ENCODE assay signal across 17 cellular contexts in the genomic region with DNA sequence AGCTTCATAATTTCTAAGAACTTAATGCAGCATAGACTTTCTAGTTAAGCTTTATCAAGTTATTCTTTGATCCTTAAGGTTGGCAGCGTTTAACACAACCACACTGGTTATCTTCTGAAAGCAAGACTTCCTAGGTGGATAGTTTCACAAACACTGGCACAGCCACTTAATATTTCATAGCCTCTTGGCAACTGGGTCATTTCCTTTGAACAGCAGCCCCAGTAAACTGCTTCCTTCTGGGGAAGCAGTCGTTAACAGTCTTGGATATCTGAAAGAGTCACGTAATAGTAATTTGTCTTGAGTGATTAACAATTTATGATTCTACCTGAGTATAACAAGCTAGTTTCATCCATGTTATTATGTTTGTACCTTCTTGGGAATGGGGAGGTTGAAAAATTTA.
"Had no signal": no experiment of that assay in that cellular context is flagged by ENCODE, and none has a peak within 500 bp of the region (broad histone marks: within the 10 kb centered on the region; RNA-seq: fewer than 3 reads in every experiment).

No MANE protein-coding gene starts in this region.

- H3K4me1 ChIP-seq: right lobe of liver had no signal

- DNase-seq: activated CD4-positive, alpha-beta T cell treated with anti-CD3 and anti-CD28 coated beads, Interleukin-2, amount 10 ng/mL, durations not matched to agents 7 days and 5 days; activated gamma-delta T cell treated with Interleukin-2 at 50 U/mL for 16 hours; amygdala; cortex of kidney; effector CD8-positive, alpha-beta T cell; foreskin melanocyte; head of caudate nucleus; mesendoderm; right lobe of liver; spleen had no signal

- H3K4me3 ChIP-seq: prostate gland, right lobe of liver, spleen had no signal

- H3K9me3 Mint-ChIP-seq: activated CD4-positive, alpha-beta T cell treated with anti-CD3 and anti-CD28 coated beads, Interleukin-2, amount 10 ng/mL, durations not matched to agents 7 days and 5 days; central memory CD8-positive, alpha-beta T cell; stimulated activated naive CD8-positive, alpha-beta T cell treated with anti-CD3 and anti-CD28 coated beads, Interleukin-15, Interleukin-2, amounts not matched to agents 100 ng/mL and 50 ng/mL, for 24 hours; T-helper 1 cell treated with Interleukin-12 subunit alpha and Interleukin-12 subunit beta and Interleukin-4 antibody, amounts not matched to agents 30 μg/mL and 1 μg/mL, for 36 hours; type B pancreatic cell had no signal

- H3K4me1 Mint-ChIP-seq: activated CD4-positive, alpha-beta T cell treated with anti-CD3 and anti-CD28 coated beads, Interleukin-2, amount 10 ng/mL, durations not matched to agents 7 days and 5 days had no signal

- H3K9me3 ChIP-seq: prostate gland, right lobe of liver, spleen had no signal

- H3K27me3 Mint-ChIP-seq: activated naive CD8-positive, alpha-beta T cell; brain; central memory CD8-positive, alpha-beta T cell; stimulated activated naive CD8-positive, alpha-beta T cell treated with anti-CD3 and anti-CD28 coated beads, Interleukin-15, Interleukin-2, amounts not matched to agents 100 ng/mL and 50 ng/mL, for 24 hours; type B pancreatic cell had no signal

- H3K4me3 Mint-ChIP-seq: activated CD4-positive, alpha-beta T cell treated with anti-CD3 and anti-CD28 coated beads, Interleukin-2, amount 10 ng/mL, durations not matched to agents 7 days and 5 days; activated naive CD8-positive, alpha-beta T cell; brain; central memory CD8-positive, alpha-beta T cell; stimulated activated naive CD8-positive, alpha-beta T cell treated with anti-CD3 and anti-CD28 coated beads, Interleukin-15, Interleukin-2, amounts not matched to agents 100 ng/mL and 50 ng/mL, for 24 hours; T-helper 1 cell treated with Interleukin-12 subunit alpha and Interleukin-12 subunit beta and Interleukin-4 antibody, amounts not matched to agents 30 μg/mL and 1 μg/mL, for 36 hours; type B pancreatic cell had no signal

- H3K36me3 ChIP-seq: prostate gland, spleen had no signal

- H3K27ac ChIP-seq: prostate gland, right lobe of liver had no signal

- H3K27ac Mint-ChIP-seq: activated CD4-positive, alpha-beta T cell treated with anti-CD3 and anti-CD28 coated beads, Interleukin-2, amount 10 ng/mL, durations not matched to agents 7 days and 5 days; activated naive CD8-positive, alpha-beta T cell; brain; stimulated activated naive CD8-positive, alpha-beta T cell treated with anti-CD3 and anti-CD28 coated beads, Interleukin-15, Interleukin-2, amounts not matched to agents 100 ng/mL and 50 ng/mL, for 24 hours; T-helper 1 cell treated with Interleukin-12 subunit alpha and Interleukin-12 subunit beta and Interleukin-4 antibody, amounts not matched to agents 30 μg/mL and 1 μg/mL, for 36 hours; type B pancreatic cell had no signal

- H3K27me3 ChIP-seq: right lobe of liver, spleen had no signal
